10 cellular contexts compared by ENCODE assay signal in the genomic region with DNA sequence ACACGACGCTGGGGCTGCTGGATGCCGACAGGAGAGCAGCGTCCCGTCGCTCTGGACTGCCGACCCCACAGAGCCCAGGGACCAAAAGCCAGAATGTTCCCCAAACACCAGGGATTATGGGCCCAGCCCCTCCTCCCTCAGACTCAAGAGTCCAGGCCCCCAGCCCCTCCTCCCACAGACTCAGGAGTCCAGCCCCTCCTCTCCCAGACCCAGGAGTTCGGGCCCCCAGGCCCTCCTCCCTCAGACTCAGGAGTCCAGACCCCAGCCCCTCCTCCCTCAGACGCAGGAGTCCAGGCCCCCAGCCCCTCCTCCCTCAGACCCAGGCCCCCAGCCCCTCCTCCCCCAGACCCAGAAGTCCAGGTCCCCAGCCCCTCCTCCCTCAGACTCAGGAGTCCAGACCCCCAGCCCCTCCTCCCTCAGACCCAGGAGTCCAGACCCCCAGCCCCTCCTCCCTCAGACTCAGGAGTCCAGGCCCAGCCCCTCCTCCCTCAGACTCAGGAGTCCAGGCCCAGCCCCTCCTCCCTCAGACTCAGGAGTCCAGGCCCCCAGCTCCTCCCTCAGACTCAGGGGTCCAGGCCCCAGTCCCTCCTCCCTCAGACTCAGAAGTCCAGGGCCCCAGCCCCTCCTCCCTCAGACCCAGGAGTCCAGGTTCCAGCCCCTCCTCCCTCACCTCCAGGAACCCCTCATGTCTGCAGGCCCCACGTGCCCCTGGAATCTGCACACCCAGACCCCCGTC. TPM values are rescaled to one million over a fixed set of nuclear protein-coding genes. Genes with fewer than 3 reads are reported as not detected.
A peak's percentile ranks its signal among the peaks of the same experiment; 100 is the strongest.
DNase-seq lines count a peak whose midpoint lies in the region; ATAC-seq, FAIRE-seq and TF ChIP-seq lines count a peak whose summit lies in the region.
"Not testable (repeated sequence)": the region's sequence is repeated elsewhere in the genome, so short reads cannot be mapped to it uniquely, and the experiment has no call there.
"Had no signal": no experiment of that assay in that cellular context is flagged by ENCODE, and none has a peak within 500 bp of the region (broad histone marks: within the 10 kb centered on the region; RNA-seq: fewer than 3 reads in every experiment).

No MANE protein-coding gene starts in this region.

- peaks cover 29% of the 10 kb centered on the region for H3K4me1 Mint-ChIP-seq in Caco-2 (ENCODE audit: low read depth, unreplicated experiment)
- not testable (repeated sequence) for H3K4me1 Mint-ChIP-seq in activated CD4-positive, alpha-beta T cell treated with anti-CD3 and anti-CD28 coated beads, Interleukin-2, amount 10 ng/mL, durations not matched to agents 24 days and 14 days; activated naive CD8-positive, alpha-beta T cell treated with anti-CD3 and anti-CD28 coated beads, Interleukin-2, amount 50 U/mL, for 24 hours

- H3K27me3 ChIP-seq in Caco-2 (replicated peaks; ENCODE audit: control insufficient read depth, insufficient read depth, low read length); H1 (replicated peaks in 1 of 4; ENCODE audit: control insufficient read depth in 3 of 4, extremely low read depth in 1 of 4, insufficient read depth in 3 of 4, low read length in 3 of 4); osteoblast (ENCODE audit: insufficient read depth, low read length): not testable (repeated sequence)

- not testable (repeated sequence) for H2BK5ac ChIP-seq in H1 (ENCODE audit: low read depth, low read length)

- not testable (repeated sequence) for BruUV-seq in Caco-2 (replicated peaks; lab: Mats Ljungman, UMichigan)

- H3K79me1 ChIP-seq in H1 (ENCODE audit: low read depth, low read length) = not testable (repeated sequence)

- CTCF ChIA-PET in Caco-2 (lab: Charles Lee); H1 (lab: Charles Lee; ENCODE audit: partially characterized antibody): not testable (repeated sequence)

- H3K36me3 ChIP-seq in Caco-2 (ENCODE audit: control insufficient read depth, insufficient read depth, low read length); H1 (ENCODE audit: control insufficient read depth in 2 of 4, insufficient read depth in 4 of 4, low read length in 3 of 4); osteoblast (ENCODE audit: insufficient read depth, low read length): not testable (repeated sequence)

- H3K4ac ChIP-seq in H1 (replicated peaks; ENCODE audit: insufficient read length, low read depth, low read length) = not testable (repeated sequence)

- peaks cover 20% of the 10 kb centered on the region for H3K9me3 Mint-ChIP-seq in Caco-2 (ENCODE audit: unreplicated experiment)
- not testable (repeated sequence) for H3K9me3 Mint-ChIP-seq in activated CD4-positive, alpha-beta T cell treated with anti-CD3 and anti-CD28 coated beads, Interleukin-2, amount 10 ng/mL, durations not matched to agents 24 days and 14 days; activated naive CD8-positive, alpha-beta T cell treated with anti-CD3 and anti-CD28 coated beads, Interleukin-2, amount 50 U/mL, for 24 hours

- not testable (repeated sequence) for H3K14ac ChIP-seq in H1 (ENCODE audit: insufficient read length)

- not testable (repeated sequence) for ATAC-seq in activated naive CD8-positive, alpha-beta T cell treated with anti-CD3 and anti-CD28 coated beads, Interleukin-2, amount 50 U/mL, for 24 hours

- H3K79me2 ChIP-seq in H1 (ENCODE audit: control insufficient read depth in 1 of 2, insufficient read depth in 2 of 2, low read length in 2 of 2); osteoblast (ENCODE audit: insufficient read depth, low read length): not testable (repeated sequence)

- H4K8ac ChIP-seq in H1 (ENCODE audit: extremely low read depth, insufficient read depth, low read length) = 0 out of 2 replicates have a peak overlapping the region, but pooled peaks have one; percentile 35

- not testable (repeated sequence) for H3K56ac ChIP-seq in H1 (replicated peaks; ENCODE audit: insufficient read length, low read depth, low read length)

- not testable (repeated sequence) for H3K23me2 ChIP-seq in H1 (ENCODE audit: low read depth, low read length)

- H3K27me3 Mint-ChIP-seq in Caco-2 (ENCODE audit: insufficient read depth, unreplicated experiment); activated CD4-positive, alpha-beta T cell treated with anti-CD3 and anti-CD28 coated beads, Interleukin-2, amount 10 ng/mL, durations not matched to agents 24 days and 14 days; activated naive CD8-positive, alpha-beta T cell treated with anti-CD3 and anti-CD28 coated beads, Interleukin-2, amount 50 U/mL, for 24 hours: not testable (repeated sequence)

- not testable (repeated sequence) for H2AK5ac ChIP-seq in H1 (ENCODE audit: low read depth, low read length)

- TF ChIP-seq POLR2A in H1 (IDR thresholded peaks at IDR 0.05; ENCODE audit: control extremely low read depth in 1 of 2, low read depth in 2 of 2, low read length in 2 of 2) = not testable (repeated sequence)

- not testable (repeated sequence) for H3K4me3 Mint-ChIP-seq in Caco-2 (ENCODE audit: unreplicated experiment); activated CD4-positive, alpha-beta T cell treated with anti-CD3 and anti-CD28 coated beads, Interleukin-2, amount 10 ng/mL, durations not matched to agents 24 days and 14 days; activated naive CD8-positive, alpha-beta T cell treated with anti-CD3 and anti-CD28 coated beads, Interleukin-2, amount 50 U/mL, for 24 hours

- not testable (repeated sequence) for H3K9me3 ChIP-seq in Caco-2; H1 (ENCODE audit: insufficient read depth in 2 of 2, low read depth in 1 of 2, low read length in 1 of 2); osteoblast (ENCODE audit: low read depth, low read length)

- H2BK120ac ChIP-seq in H1 (replicated peaks; ENCODE audit: low read depth, low read length) = not testable (repeated sequence)

- FAIRE-seq in H1 (lab: Jason Lieb, UNC) = not testable (repeated sequence)

- not testable (repeated sequence) for H2BK12ac ChIP-seq in H1 (ENCODE audit: low read depth, low read length)

- H3K23ac ChIP-seq in H1 (ENCODE audit: insufficient read length) = not testable (repeated sequence)

- H4K20me1 ChIP-seq in H1 (replicated peaks in 1 of 2; ENCODE audit: control insufficient read depth in 1 of 2, insufficient read depth in 2 of 2, low read length in 2 of 2) (peaks cover 3 to 13% of the 10 kb centered on the region in 2 experiments), osteoblast (ENCODE audit: insufficient read depth, low read length) (peaks cover 10% of the 10 kb centered on the region)

- not testable (repeated sequence) for H3K4me2 ChIP-seq in H1 (ENCODE audit: insufficient read depth in 1 of 2, low read depth in 2 of 2, low read length in 2 of 2); osteoblast (ENCODE audit: insufficient read depth, low read length)

- not testable (repeated sequence) for DNase-seq in Caco-2; activated CD4-positive, alpha-beta T cell treated with anti-CD3 and anti-CD28 coated beads, Interleukin-2, amount 10 ng/mL, durations not matched to agents 24 days and 14 days; activated naive CD8-positive, alpha-beta T cell treated with anti-CD3 and anti-CD28 coated beads, Interleukin-2, amount 50 U/mL, for 24 hours; H1 (ENCODE audit: low read depth in 1 of 2, low spot score in 2 of 2)
- DNase-seq in osteoblast (ENCODE audit: insufficient read length, low spot score, missing footprints) = peak; percentile 32

- not testable (repeated sequence) for TF ChIP-seq RAD21 in H1 (IDR thresholded peaks at IDR 0.05 in 1 of 2, conservative IDR thresholded peaks at IDR 0.05 in 1 of 2; ENCODE audit: low read depth in 2 of 2, low read length in 2 of 2)

- not testable (repeated sequence) for H2BK15ac ChIP-seq in H1 (ENCODE audit: low read length)

- H3K36me3 Mint-ChIP-seq in Caco-2 (ENCODE audit: insufficient read depth, unreplicated experiment) = peaks cover 78% of the 10 kb centered on the region
- H3K36me3 Mint-ChIP-seq in activated CD4-positive, alpha-beta T cell treated with anti-CD3 and anti-CD28 coated beads, Interleukin-2, amount 10 ng/mL, durations not matched to agents 24 days and 14 days (ENCODE audit: low read depth) = peaks cover 44% of the 10 kb centered on the region
- H3K36me3 Mint-ChIP-seq in activated naive CD8-positive, alpha-beta T cell treated with anti-CD3 and anti-CD28 coated beads, Interleukin-2, amount 50 U/mL, for 24 hours (ENCODE audit: low read depth) = peaks cover 31% of the 10 kb centered on the region

- not testable (repeated sequence) for TF ChIP-seq EP300 in H1 (IDR thresholded peaks at IDR 0.05; ENCODE audit: borderline replicate concordance in 1 of 2, low read depth in 2 of 2, low read length in 2 of 2)

- peak overlapping the region; percentile 60 for H3K27ac Mint-ChIP-seq in Caco-2 (ENCODE audit: unreplicated experiment)
- peak overlapping the region; percentile 22 for H3K27ac Mint-ChIP-seq in activated CD4-positive, alpha-beta T cell treated with anti-CD3 and anti-CD28 coated beads, Interleukin-2, amount 10 ng/mL, durations not matched to agents 24 days and 14 days
- peak overlapping the region; percentile 39 for H3K27ac Mint-ChIP-seq in activated naive CD8-positive, alpha-beta T cell treated with anti-CD3 and anti-CD28 coated beads, Interleukin-2, amount 50 U/mL, for 24 hours

- TF ChIP-seq CTCF in Caco-2 (IDR thresholded peaks at IDR 0.05; ENCODE audit: insufficient read depth in 1 of 2, low read depth in 1 of 2, low read length in 1 of 2, severe bottlenecking in 1 of 2, unreplicated experiment in 1 of 2); H1 (IDR thresholded peaks at IDR 0.05; ENCODE audit: control extremely low read depth in 1 of 3, insufficient read depth in 1 of 3, low read depth in 1 of 3, low read length in 3 of 3); osteoblast (IDR thresholded peaks at IDR 0.05; ENCODE audit: extremely low read depth, low read depth, low read length): not testable (repeated sequence)

- not testable (repeated sequence) for H4K91ac ChIP-seq in H1 (replicated peaks; ENCODE audit: insufficient read length, low read length)

- not testable (repeated sequence) for H3K9ac ChIP-seq in H1 (replicated peaks in 1 of 4; ENCODE audit: extremely low read depth in 1 of 4, low read depth in 3 of 4, low read length in 3 of 4)

- H4K5ac ChIP-seq in H1 (ENCODE audit: insufficient read length, low read depth, low read length) = not testable (repeated sequence)

- intact Hi-C loops in Caco-2 (cut with micrococcal nuclease; ENCODE audit: unreplicated experiment); activated CD4-positive, alpha-beta T cell treated with anti-CD3 and anti-CD28 coated beads, Interleukin-2, amount 10 ng/mL, durations not matched to agents 24 days and 14 days (cut with micrococcal nuclease): not testable (repeated sequence)

- peaks cover 27% of the 10 kb centered on the region for H3K4me1 ChIP-seq in Caco-2
- H3K4me1 ChIP-seq in H1 (replicated peaks in 1 of 4; ENCODE audit: control insufficient read depth in 3 of 4, insufficient read depth in 4 of 4, low read length in 3 of 4); osteoblast (ENCODE audit: insufficient read depth, low read length): not testable (repeated sequence)

- POLR2A ChIA-PET in Caco-2 (lab: Charles Lee) = not testable (repeated sequence)
- POLR2A ChIA-PET in H1 (lab: Charles Lee; ENCODE audit: partially characterized antibody) = interaction anchor here (1.3 kb wide), 1 partner anchor 35 kb away, joined by 3 read pairs; no protein-coding TSS in a partner anchor

- WGBS in H1 (ENCODE audit: extremely low coverage in 1 of 2, insufficient coverage in 1 of 2, insufficient read length in 1 of 2, insufficient replicate concordance in 2 of 2, low coverage in 1 of 2, low lambda C conversion rate in 2 of 2, missing lambda C conversion rate in 1 of 2), 2 experiments = 94% methylated on average over 9 of the region's 11 CpGs; no CpG with 5 or more reads in 1 of the 2 experiments

- H2BK20ac ChIP-seq in H1 (ENCODE audit: low read length) = not testable (repeated sequence)

- H3K4me3 ChIP-seq in Caco-2 (ENCODE audit: low read depth, low read length); H1 (ENCODE audit: extremely low read depth in 1 of 4, insufficient read depth in 2 of 4, low read depth in 3 of 4, low read length in 4 of 4); osteoblast (ENCODE audit: insufficient read depth, low read length): not testable (repeated sequence)

- H2AFZ ChIP-seq in H1 (ENCODE audit: low read length); osteoblast (ENCODE audit: low read length): not testable (repeated sequence)

- not testable (repeated sequence) for H3K27ac ChIP-seq in H1 (ENCODE audit: low read depth, low read length); osteoblast (ENCODE audit: low read depth, low read length)

- not testable (repeated sequence) for H3K18ac ChIP-seq in H1 (ENCODE audit: extremely low read depth, low read length)

RNA-seq across cellular contexts. Expression of gene TMEM86B, which starts 3.7 kb away (rescaled TPM):
- total RNA-seq in Caco-2 (2022) = 18.0 and 21.2 TPM in 2 replicates
- total RNA-seq in activated CD4-positive, alpha-beta T cell treated with anti-CD3 and anti-CD28 coated beads, Interleukin-2, amount 10 ng/mL, durations not matched to agents 24 days and 14 days = 6.8 and 7.7 TPM in 2 replicates
- total RNA-seq in H1 (2021; fragmentation: NEBNext Ultra II Directional; extraction: Animal tissue kit (Norgen Biotek cat#: 25700)) = 2.0 and 2.1 TPM in 2 replicates
- polyA plus RNA-seq in H1 (2011; rRNA removed) = 2.9 and 4.2 TPM in 2 replicates
- 1.6 TPM for polyA plus RNA-seq in H1 (2011; cell fraction: cytosol; rRNA removed)
- polyA plus RNA-seq in H1 (2011; cell fraction: nucleus; rRNA removed) = 11.9 TPM
- 0.81 to 2.9 TPM (median 2.6 TPM) in 4 replicates for polyA plus RNA-seq in H1 (2012, experiment 1 of 2)
- polyA plus RNA-seq in H1 (2012, experiment 2 of 2) = 2.2 TPM
- 2.2 TPM for polyA plus RNA-seq in H1 (2013, experiment 1 of 2)
- 1.9 TPM for polyA plus RNA-seq in H1 (2013, experiment 2 of 2)
- polyA minus RNA-seq in H1 (2011; rRNA and poly(A)+ RNA removed) = 0.63 and 1.7 TPM in 2 replicates
- polyA minus RNA-seq in H1 (2011; cell fraction: cytosol; rRNA and poly(A)+ RNA removed) = not detected
- polyA minus RNA-seq in H1 (2011; cell fraction: nucleus; rRNA and poly(A)+ RNA removed) = 4.3 TPM
- total RNA-seq in osteoblast = 1.5 and 2.5 TPM in 2 replicates

RNA-seq across cellular contexts. Expression of gene PTPRH, which starts 15.5 kb away (rescaled TPM):
- 2.3 and 2.7 TPM in 2 replicates for total RNA-seq in Caco-2 (2022)
- not detected in 2 replicates for total RNA-seq in activated CD4-positive, alpha-beta T cell treated with anti-CD3 and anti-CD28 coated beads, Interleukin-2, amount 10 ng/mL, durations not matched to agents 24 days and 14 days
- 0.21 and 0.30 TPM in 2 replicates for total RNA-seq in H1 (2021; fragmentation: NEBNext Ultra II Directional; extraction: Animal tissue kit (Norgen Biotek cat#: 25700))
- polyA plus RNA-seq in H1 (2011; rRNA removed) = 0.39 and 1.1 TPM in 2 replicates
- 0.34 TPM for polyA plus RNA-seq in H1 (2011; cell fraction: cytosol; rRNA removed)
- 1.3 TPM for polyA plus RNA-seq in H1 (2011; cell fraction: nucleus; rRNA removed)
- polyA plus RNA-seq in H1 (2012, experiment 1 of 2) = 0.19 to 0.57 TPM (median 0.32 TPM) in 4 replicates
- polyA plus RNA-seq in H1 (2012, experiment 2 of 2) = 0.31 TPM
- polyA plus RNA-seq in H1 (2013, experiment 1 of 2) = 0.75 TPM
- polyA plus RNA-seq in H1 (2013, experiment 2 of 2) = 0.98 TPM
- polyA minus RNA-seq in H1 (2011; rRNA and poly(A)+ RNA removed) = 1.6 TPM in 2 replicates
- polyA minus RNA-seq in H1 (2011; cell fraction: cytosol; rRNA and poly(A)+ RNA removed) = 0.51 TPM
- polyA minus RNA-seq in H1 (2011; cell fraction: nucleus; rRNA and poly(A)+ RNA removed) = 1.3 TPM
- 0.88 and 1.1 TPM in 2 replicates for total RNA-seq in osteoblast
- total RNA-seq: OCI-LY7 had no signal

RNA-seq across cellular contexts. Expression of gene PPP6R1, which starts 34.0 kb away (rescaled TPM):
- 113 and 118 TPM in 2 replicates for total RNA-seq in Caco-2 (2022)
- 196 and 216 TPM in 2 replicates for total RNA-seq in activated CD4-positive, alpha-beta T cell treated with anti-CD3 and anti-CD28 coated beads, Interleukin-2, amount 10 ng/mL, durations not matched to agents 24 days and 14 days
- 74.4 and 75.6 TPM in 2 replicates for total RNA-seq in H1 (2021; fragmentation: NEBNext Ultra II Directional; extraction: Animal tissue kit (Norgen Biotek cat#: 25700))
- 36.4 and 52.5 TPM in 2 replicates for polyA plus RNA-seq in H1 (2011; rRNA removed)
- polyA plus RNA-seq in H1 (2011; cell fraction: cytosol; rRNA removed) = 44.1 TPM
- polyA plus RNA-seq in H1 (2011; cell fraction: nucleus; rRNA removed) = 72.3 TPM
- polyA plus RNA-seq in H1 (2012, experiment 1 of 2) = 38.2 to 56.4 TPM (median 52.6 TPM) in 4 replicates
- 46.1 TPM for polyA plus RNA-seq in H1 (2012, experiment 2 of 2)
- 34.4 TPM for polyA plus RNA-seq in H1 (2013, experiment 1 of 2)
- polyA plus RNA-seq in H1 (2013, experiment 2 of 2) = 33.2 TPM
- polyA minus RNA-seq in H1 (2011; rRNA and poly(A)+ RNA removed) = 55.1 and 73.5 TPM in 2 replicates
- polyA minus RNA-seq in H1 (2011; cell fraction: cytosol; rRNA and poly(A)+ RNA removed) = 62.7 TPM
- 41.3 TPM for polyA minus RNA-seq in H1 (2011; cell fraction: nucleus; rRNA and poly(A)+ RNA removed)
- total RNA-seq in osteoblast = 27.1 and 32.6 TPM in 2 replicates

RNA-seq across cellular contexts. Expression of gene SYT5, which starts 44.8 kb away (rescaled TPM):
- not detected in 2 replicates for total RNA-seq in Caco-2 (2022)
- total RNA-seq in activated CD4-positive, alpha-beta T cell treated with anti-CD3 and anti-CD28 coated beads, Interleukin-2, amount 10 ng/mL, durations not matched to agents 24 days and 14 days = not detected in 2 replicates
- 0.35 and 0.99 TPM in 2 replicates for total RNA-seq in H1 (2021; fragmentation: NEBNext Ultra II Directional; extraction: Animal tissue kit (Norgen Biotek cat#: 25700))
- polyA plus RNA-seq in H1 (2011; rRNA removed) = 0.67 and 1.6 TPM in 2 replicates
- 0.67 TPM for polyA plus RNA-seq in H1 (2011; cell fraction: cytosol; rRNA removed)
- polyA plus RNA-seq in H1 (2011; cell fraction: nucleus; rRNA removed) = 1.2 TPM
- polyA plus RNA-seq in H1 (2012, experiment 1 of 2) = 2.0 to 6.0 TPM (median 2.1 TPM) in 4 replicates
- polyA plus RNA-seq in H1 (2012, experiment 2 of 2) = 4.8 TPM
- 1.6 TPM for polyA plus RNA-seq in H1 (2013, experiment 1 of 2)
- 2.3 TPM for polyA plus RNA-seq in H1 (2013, experiment 2 of 2)
- 0.38 and 0.73 TPM in 2 replicates for polyA minus RNA-seq in H1 (2011; rRNA and poly(A)+ RNA removed)
- polyA minus RNA-seq in H1 (2011; cell fraction: cytosol; rRNA and poly(A)+ RNA removed) = 1.2 TPM
- 0.80 TPM for polyA minus RNA-seq in H1 (2011; cell fraction: nucleus; rRNA and poly(A)+ RNA removed)
- total RNA-seq in osteoblast = not detected in 2 replicates
- total RNA-seq: GM23248, HT1080, LHCN-M2, MCF 10A had no signal

RNA-seq across cellular contexts. Expression of gene HSPBP1, which starts 55.1 kb away (rescaled TPM):
- 69.6 and 71.4 TPM in 2 replicates for total RNA-seq in Caco-2 (2022)
- 63.9 and 68.3 TPM in 2 replicates for total RNA-seq in activated CD4-positive, alpha-beta T cell treated with anti-CD3 and anti-CD28 coated beads, Interleukin-2, amount 10 ng/mL, durations not matched to agents 24 days and 14 days
- total RNA-seq in H1 (2021; fragmentation: NEBNext Ultra II Directional; extraction: Animal tissue kit (Norgen Biotek cat#: 25700)) = 63.4 and 68.8 TPM in 2 replicates
- 100 and 111 TPM in 2 replicates for polyA plus RNA-seq in H1 (2011; rRNA removed)
- polyA plus RNA-seq in H1 (2011; cell fraction: cytosol; rRNA removed) = 86.6 TPM
- polyA plus RNA-seq in H1 (2011; cell fraction: nucleus; rRNA removed) = 74.0 TPM
- 44.6 to 69.6 TPM (median 66.9 TPM) in 4 replicates for polyA plus RNA-seq in H1 (2012, experiment 1 of 2)
- 84.2 TPM for polyA plus RNA-seq in H1 (2012, experiment 2 of 2)
- polyA plus RNA-seq in H1 (2013, experiment 1 of 2) = 34.0 TPM
- polyA plus RNA-seq in H1 (2013, experiment 2 of 2) = 34.1 TPM
- 16.1 and 17.2 TPM in 2 replicates for polyA minus RNA-seq in H1 (2011; rRNA and poly(A)+ RNA removed)
- 28.0 TPM for polyA minus RNA-seq in H1 (2011; cell fraction: cytosol; rRNA and poly(A)+ RNA removed)
- 21.6 TPM for polyA minus RNA-seq in H1 (2011; cell fraction: nucleus; rRNA and poly(A)+ RNA removed)
- total RNA-seq in osteoblast = 20.6 and 26.4 TPM in 2 replicates
